Comparison of ENCODE assay signal across 18 cellular contexts in the genomic region with DNA sequence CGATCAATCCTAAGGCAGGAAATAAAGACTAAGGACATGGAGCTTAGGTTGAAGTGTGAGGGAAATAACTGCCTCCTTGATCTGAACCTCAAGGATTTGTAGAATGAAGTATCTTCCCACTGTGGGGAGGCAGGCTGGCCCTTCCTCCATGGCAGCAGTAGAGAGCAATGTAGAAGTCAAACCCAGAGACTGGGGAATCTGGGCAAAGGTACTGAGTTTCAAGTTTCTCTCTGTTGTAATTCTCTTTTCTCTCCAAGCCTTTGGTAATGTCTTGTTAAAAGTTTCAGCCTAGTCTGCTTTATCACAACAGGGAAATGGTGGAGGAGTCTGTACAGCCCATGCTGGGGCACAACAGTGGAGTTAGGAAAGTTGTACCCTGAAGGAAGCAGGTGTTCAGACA.
"Had no signal": no experiment of that assay in that cellular context is flagged by ENCODE, and none has a peak within 500 bp of the region (broad histone marks: within the 10 kb centered on the region; RNA-seq: fewer than 3 reads in every experiment).

No MANE protein-coding gene starts in this region.

- H3K9me3 ChIP-seq: adrenal gland, mucosa of descending colon, pancreas, thyroid gland had no signal

- H3K4me3 Mint-ChIP-seq: activated CD4-positive, alpha-beta memory T cell treated with anti-CD3 and anti-CD28 coated beads, Interleukin-2, amount 10 ng/mL, durations not matched to agents 7 days and 5 days; activated CD4-positive, alpha-beta T cell treated with anti-CD3 and anti-CD28 coated beads for 36 hours; activated T-cell treated with anti-CD3 and anti-CD28 coated beads, Interleukin-2, amount 50 U/mL, for 24 hours; immature natural killer cell; naive thymus-derived CD4-positive, alpha-beta T cell; stimulated activated effector memory CD8-positive, alpha-beta T cell treated with anti-CD3 and anti-CD28 coated beads, Interleukin-12 subunit alpha, Interleukin-12 subunit beta, amount 100 ng/mL, for 72 hours had no signal

- H3K4me1 Mint-ChIP-seq: activated CD4-positive, alpha-beta memory T cell treated with anti-CD3 and anti-CD28 coated beads, Interleukin-2, amount 10 ng/mL, durations not matched to agents 7 days and 5 days; activated CD4-positive, alpha-beta T cell treated with anti-CD3 and anti-CD28 coated beads for 36 hours; immature natural killer cell; naive thymus-derived CD4-positive, alpha-beta T cell; stimulated activated effector memory CD8-positive, alpha-beta T cell treated with anti-CD3 and anti-CD28 coated beads, Interleukin-12 subunit alpha, Interleukin-12 subunit beta, amount 100 ng/mL, for 72 hours had no signal

- H3K36me3 Mint-ChIP-seq: immature natural killer cell; naive thymus-derived CD4-positive, alpha-beta T cell; stimulated activated effector memory CD8-positive, alpha-beta T cell treated with anti-CD3 and anti-CD28 coated beads, Interleukin-12 subunit alpha, Interleukin-12 subunit beta, amount 100 ng/mL, for 72 hours had no signal

- H3K9me3 Mint-ChIP-seq: activated CD4-positive, alpha-beta memory T cell treated with anti-CD3 and anti-CD28 coated beads, Interleukin-2, amount 10 ng/mL, durations not matched to agents 7 days and 5 days; activated T-cell treated with anti-CD3 and anti-CD28 coated beads, Interleukin-2, amount 50 U/mL, for 24 hours; immature natural killer cell; naive thymus-derived CD4-positive, alpha-beta T cell; stimulated activated effector memory CD8-positive, alpha-beta T cell treated with anti-CD3 and anti-CD28 coated beads, Interleukin-12 subunit alpha, Interleukin-12 subunit beta, amount 100 ng/mL, for 72 hours had no signal

- H3K36me3 ChIP-seq: adrenal gland, cardiac muscle cell, pancreas, thyroid gland had no signal

- DNase-seq: activated CD4-positive, alpha-beta memory T cell treated with anti-CD3 and anti-CD28 coated beads, Interleukin-2, amount 10 ng/mL, durations not matched to agents 7 days and 5 days; activated CD4-positive, alpha-beta T cell treated with anti-CD3 and anti-CD28 coated beads for 36 hours; activated effector memory CD4-positive, alpha-beta T cell treated with Interleukin-2 at 50 U/mL for 16 hours; activated naive CD4-positive, alpha-beta T cell treated with anti-CD3 and anti-CD28 coated beads, Interleukin-2, amount 50 U/mL, for 16 hours; activated T-cell treated with anti-CD3 and anti-CD28 coated beads, Interleukin-2, amount 50 U/mL, for 24 hours; adrenal gland; dorsolateral prefrontal cortex; immature natural killer cell; mucosa of descending colon; naive thymus-derived CD4-positive, alpha-beta T cell; pancreas; T-helper 1 cell; thyroid gland had no signal

- H3K4me3 ChIP-seq: adrenal gland, cardiac muscle cell, dorsolateral prefrontal cortex, mucosa of descending colon, pancreas, thyroid gland had no signal

- H3K27ac Mint-ChIP-seq: activated CD4-positive, alpha-beta memory T cell treated with anti-CD3 and anti-CD28 coated beads, Interleukin-2, amount 10 ng/mL, durations not matched to agents 7 days and 5 days; activated CD4-positive, alpha-beta T cell treated with anti-CD3 and anti-CD28 coated beads for 36 hours; activated T-cell treated with anti-CD3 and anti-CD28 coated beads, Interleukin-2, amount 50 U/mL, for 24 hours; immature natural killer cell; naive thymus-derived CD4-positive, alpha-beta T cell; stimulated activated effector memory CD8-positive, alpha-beta T cell treated with anti-CD3 and anti-CD28 coated beads, Interleukin-12 subunit alpha, Interleukin-12 subunit beta, amount 100 ng/mL, for 72 hours had no signal

- ATAC-seq: activated CD4-positive, alpha-beta T cell treated with anti-CD3 and anti-CD28 coated beads for 36 hours; esophagus mucosa; left lobe of liver; mucosa of descending colon; naive thymus-derived CD4-positive, alpha-beta T cell; pancreas; stimulated activated effector memory CD8-positive, alpha-beta T cell treated with anti-CD3 and anti-CD28 coated beads, Interleukin-12 subunit alpha, Interleukin-12 subunit beta, amount 100 ng/mL, for 72 hours had no signal

- H3K27me3 ChIP-seq: adrenal gland, cardiac muscle cell, pancreas, thyroid gland had no signal

- H3K27ac ChIP-seq: adrenal gland, cardiac muscle cell, dorsolateral prefrontal cortex, pancreas, thyroid gland, VCaP had no signal
